Comparison of ENCODE assay signal across 8 cellular contexts in the genomic region with DNA sequence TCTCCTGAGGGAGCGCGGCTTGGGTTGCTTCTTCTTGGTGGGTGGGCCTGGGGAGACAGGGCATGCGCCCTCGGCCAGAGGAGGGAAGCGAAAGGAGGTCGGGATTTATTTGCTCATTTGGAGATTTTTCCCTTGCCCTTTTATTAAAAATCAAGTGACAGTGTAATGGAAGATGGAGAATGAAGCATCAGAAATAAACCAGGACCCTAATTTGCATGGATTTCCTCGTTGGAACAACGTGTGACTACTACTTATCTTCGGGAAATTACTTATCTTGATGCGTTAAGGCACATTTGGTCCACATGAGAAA. TPM values are rescaled to one million over a fixed set of nuclear protein-coding genes. Genes with fewer than 3 reads are reported as not detected.
DNase-seq lines count a peak whose midpoint lies in the region; ATAC-seq and TF ChIP-seq lines count a peak whose summit lies in the region.

No MANE protein-coding gene starts in this region.

- H3K4me1 ChIP-seq in liver (ENCODE audit: control insufficient read depth in 4 of 4, insufficient read depth in 4 of 4, low read length in 3 of 4) = peaks cover 0 to 20% (median 12%) of the 10 kb centered on the region in 4 donors
- H3K4me1 ChIP-seq in thyroid gland = peaks cover 4% of the 10 kb centered on the region in 2 donors

- CTCF ChIA-PET in BJ (lab: Yijun Ruan, JAX) = interaction anchor here (0.5 kb wide), 1 partner anchor 137 kb away, joined by 3 read pairs; no protein-coding TSS in a partner anchor

- peak overlapping the region; percentile 76 for H3K27ac ChIP-seq in KOPT-K1 (ENCODE audit: low read depth, low read length, poor library complexity, severe bottlenecking)
- H3K27ac ChIP-seq in liver (ENCODE audit: low read depth in 1 of 2, low read length in 2 of 2) = peak overlapping the region; percentile 93 to 97
- H3K27ac ChIP-seq in thyroid gland = peak overlapping the region; percentile 96 to 100 (median 99)

- 4% methylated on average over 10 of the region's 10 CpGs for WGBS in liver
- 1 to 2% methylated on average over 10 of the region's 10 CpGs for WGBS in thyroid gland, 2 donors

- intact Hi-C loops in thyroid gland (cut with DNase I) = no loop called here

- ATAC-seq in HG03139 (IDR thresholded peaks at IDR 0.05; ENCODE audit: unreplicated experiment) (no peak), GM21360 (IDR thresholded peaks at IDR 0.05; ENCODE audit: unreplicated experiment) (no peak)

- H3K36me3 ChIP-seq in BJ (ENCODE audit: control insufficient read depth, insufficient read depth, low read length) (no peaks in the 10 kb centered on the region), KOPT-K1 (ENCODE audit: insufficient read depth, low read length) (no peaks in the 10 kb centered on the region), liver (ENCODE audit: control insufficient read depth in 4 of 4, insufficient read depth in 3 of 4, low read depth in 1 of 4, low read length in 3 of 4) (no peaks in the 10 kb centered on the region), thyroid gland (no peaks in the 10 kb centered on the region)

- peak overlapping the region; percentile 56 for H3K4me3 ChIP-seq in BJ (ENCODE audit: low read depth, low read length)
- H3K4me3 ChIP-seq in liver (ENCODE audit: low read depth in 1 of 3, low read length in 3 of 3) = peak overlapping the region; percentile 83 to 100 (median 90)
- H3K4me3 ChIP-seq in thyroid gland (replicated peaks in 1 of 3) = peak overlapping the region; percentile 73 to 94 (median 82)

- TF ChIP-seq CTCF in BJ (IDR thresholded peaks at IDR 0.05; ENCODE audit: insufficient read depth, low read depth, low read length) (no peak), liver (IDR thresholded peaks at IDR 0.05; ENCODE audit: low read depth, low read length, missing input control) (no peak), thyroid gland (IDR thresholded peaks at IDR 0.05) (no peak)

- H3K9me3 ChIP-seq in KOPT-K1 (ENCODE audit: insufficient read depth, low read length, poor library complexity, severe bottlenecking) (no peaks in the 10 kb centered on the region), liver (ENCODE audit: control insufficient read depth in 4 of 4, low read length in 3 of 4) (no peaks in the 10 kb centered on the region), thyroid gland (no peaks in the 10 kb centered on the region)

- no peak for TF ChIP-seq POLR2A in thyroid gland (IDR thresholded peaks at IDR 0.05)

- DNase-seq in BJ (ENCODE audit: low read depth) (no peak), brain pericyte (ENCODE audit: low read depth, low spot score) (peak; percentile 13), thyroid gland (peak in 1 of 2 donors; percentile 23), NOMO-1 (lab: John Stamatoyannopoulos, UW; ENCODE audit: unreplicated experiment in 2 of 2) (no peak)

- POLR2A ChIA-PET in BJ (lab: Charles Lee) = interaction anchor here (0.6 kb wide), 1 partner anchor 11 kb away, joined by 3 read pairs; no protein-coding TSS in a partner anchor

- TF ChIP-seq RAD21 in liver (IDR thresholded peaks at IDR 0.05) = no peak

- peak overlapping the region; percentile 65 to 71 for H3K9ac ChIP-seq in liver (ENCODE audit: low read depth in 1 of 2, low read length in 2 of 2)

- H3K27me3 ChIP-seq in BJ (ENCODE audit: control insufficient read depth, insufficient read depth, low read length) (no peaks in the 10 kb centered on the region), liver (ENCODE audit: control insufficient read depth in 4 of 4, insufficient read depth in 4 of 4, low read length in 3 of 4) (no peaks in the 10 kb centered on the region), thyroid gland (no peaks in the 10 kb centered on the region)

TF ChIP-seq in liver, 16 proteins besides CTCF, POLR2A, EP300 and RAD21:
- TF ChIP-seq YY1 (IDR thresholded peaks at IDR 0.05) (no peak), HNF4A (conservative IDR thresholded peaks at IDR 0.05) (no peak), FOXA2 (IDR thresholded peaks at IDR 0.05) (no peak), GABPA (IDR thresholded peaks at IDR 0.05 in 1 of 2, conservative IDR thresholded peaks at IDR 0.05 in 1 of 2) (no peak)
- TF ChIP-seq, protein P1, sequence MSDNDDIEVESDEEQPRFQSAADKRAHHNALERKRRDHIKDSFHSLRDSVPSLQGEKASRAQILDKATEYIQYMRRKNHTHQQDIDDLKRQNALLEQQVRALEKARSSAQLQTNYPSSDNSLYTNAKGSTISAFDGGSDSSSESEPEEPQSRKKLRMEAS (IDR thresholded peaks at IDR 0.05) = no peak
TF ChIP-seq in liver: peak in this region for 0.

RNA-seq across cellular contexts. Expression of a gene that starts 0.7 kb away (rescaled TPM):
- polyA plus RNA-seq in BJ (2011; rRNA removed) (14.5 and 21.2 TPM in 2 replicates), liver (1 to 10 TPM; 5.1 to 5.3 TPM)
- polyA minus RNA-seq in BJ (2011; rRNA and poly(A)+ RNA removed) = 36.3 and 43.8 TPM in 2 replicates
- total RNA-seq in liver (10 to 100 TPM in 1 of 2 donors, 1 to 10 TPM in 1; 7.0 to 19.4 TPM), thyroid gland (10 to 100 TPM; 26.1 to 60.3 (median 31.6) TPM)

RNA-seq across cellular contexts. Expression of a gene that starts 44.6 kb away (rescaled TPM):
- polyA plus RNA-seq in BJ (2011; rRNA removed) (not detected in 2 replicates), liver (not detected)
- not detected in 2 replicates for polyA minus RNA-seq in BJ (2011; rRNA and poly(A)+ RNA removed)
- total RNA-seq in liver (not detected), thyroid gland (not detected)
